8 cellular contexts compared by ENCODE assay signal in genomic region chr19:49488863-49489537, GRCh38. TPM values are rescaled to one million over a fixed set of nuclear protein-coding genes. Genes with fewer than 3 reads are reported as not detected.
DNase-seq lines count a peak whose midpoint lies in the region; ATAC-seq, FAIRE-seq and TF ChIP-seq lines count a peak whose summit lies in the region.

No MANE protein-coding gene starts in this region.

- no peak for ATAC-seq in esophagus mucosa

- POLR2A ChIA-PET in AG04449 (lab: Yijun Ruan, JAX) = interaction anchor here (0.6 to 2.5 kb wide), 4 partner anchors 10 to 104 kb away, joined by 3 to 11 read pairs (median 4); partner anchors contain the start of gene RCN3

- H3K9ac ChIP-seq in mucosa of stomach (ENCODE audit: low read length) = peak overlapping the region; percentile 96

- H3K9me3 ChIP-seq in mucosa of stomach (ENCODE audit: control insufficient read depth, low read length) = no peaks in the 10 kb centered on the region

- DNase-seq in AG04449 (ENCODE audit: low read depth, low spot score) (no peak), cardiac fibroblast (ENCODE audit: low read depth in 2 of 2) (peak in 1 of 2 donors; percentile 41), frontal cortex (ENCODE audit: low spot score in 2 of 2) (no peak), MV-4-11 (lab: John Stamatoyannopoulos, UW) (no peak), NCI-H2196 treated with DMSO at 0.1 percent for 48 hours (lab: John Stamatoyannopoulos, UW; ENCODE audit: unreplicated experiment) (no peak)
- DNase-seq in Jurkat, Clone E6-1 (ENCODE audit: low read depth, low spot score) = no peak

- TF ChIP-seq CTCF in AG04449 (IDR thresholded peaks at IDR 0.05; ENCODE audit: insufficient read depth, low read length, missing control alignments) (no peak), cardiac fibroblast (IDR thresholded peaks at IDR 0.05; ENCODE audit: low read depth, low read length) (no peak)

- H3K4me3 ChIP-seq in AG04449 (ENCODE audit: low read depth, low read length) (peak overlapping the region; percentile 90), cardiac fibroblast (replicated peaks in 1 of 2; ENCODE audit: low read depth in 2 of 2, low read length in 2 of 2) (peak overlapping the region; percentile 87 to 96), mucosa of stomach (ENCODE audit: low read length) (peak overlapping the region; percentile 83)
- H3K4me3 ChIP-seq in Jurkat, Clone E6-1 (ENCODE audit: low read length) = peak overlapping the region; percentile 100

- no peak for FAIRE-seq in frontal cortex (lab: Jason Lieb, UNC)

- peaks cover 22% of the 10 kb centered on the region for H3K4me1 ChIP-seq in mucosa of stomach (ENCODE audit: control insufficient read depth, insufficient read depth, low read length)

- H3K27me3 ChIP-seq in mucosa of stomach (ENCODE audit: control insufficient read depth, insufficient read depth, low read length) = no peaks in the 10 kb centered on the region

- CTCF ChIA-PET in AG04449 (lab: Yijun Ruan, JAX) = interaction anchor here (1.2 to 2.0 kb wide), 3 partner anchors 10 to 81 kb away, joined by 3 to 11 read pairs (median 8); no protein-coding TSS in a partner anchor

- peaks cover 21% of the 10 kb centered on the region for H3K36me3 ChIP-seq in mucosa of stomach (ENCODE audit: control insufficient read depth, insufficient read depth, low read length)

RNA-seq across cellular contexts. Expression of gene RPL13A, which starts 1.6 kb away (rescaled TPM):
- polyA plus RNA-seq in Jurkat, Clone E6-1 (2012; ENCODE audit: insufficient read depth, insufficient read length) = 3,715 TPM
- total RNA-seq in esophagus mucosa (2,820 TPM), frontal cortex (2,981 TPM)

RNA-seq across cellular contexts. Expression of gene RPS11, which starts 7.2 kb away (rescaled TPM):
- polyA plus RNA-seq in Jurkat, Clone E6-1 (2012; ENCODE audit: insufficient read depth, insufficient read length) = 3,956 TPM
- total RNA-seq in esophagus mucosa (1,446 TPM), frontal cortex (4,137 TPM)

RNA-seq across cellular contexts. Expression of gene FLT3LG, which starts 15.0 kb away (rescaled TPM):
- polyA plus RNA-seq in Jurkat, Clone E6-1 (2012; ENCODE audit: insufficient read depth, insufficient read length) = 14.7 TPM
- total RNA-seq in esophagus mucosa (3.3 TPM), frontal cortex (0.41 TPM)

RNA-seq across cellular contexts. Expression of gene FCGRT, which starts 23.5 kb away (rescaled TPM):
- 68.6 TPM for polyA plus RNA-seq in Jurkat, Clone E6-1 (2012; ENCODE audit: insufficient read depth, insufficient read length)
- total RNA-seq in esophagus mucosa (30.4 TPM), frontal cortex (13.0 TPM)

RNA-seq across cellular contexts. Expression of gene ALDH16A1, which starts 36.0 kb away (rescaled TPM):
- polyA plus RNA-seq in Jurkat, Clone E6-1 (2012; ENCODE audit: insufficient read depth, insufficient read length) = 27.4 TPM
- total RNA-seq in esophagus mucosa (27.2 TPM), frontal cortex (11.8 TPM)
